Comparison of ENCODE assay signal across 21 cellular contexts in the genomic region with DNA sequence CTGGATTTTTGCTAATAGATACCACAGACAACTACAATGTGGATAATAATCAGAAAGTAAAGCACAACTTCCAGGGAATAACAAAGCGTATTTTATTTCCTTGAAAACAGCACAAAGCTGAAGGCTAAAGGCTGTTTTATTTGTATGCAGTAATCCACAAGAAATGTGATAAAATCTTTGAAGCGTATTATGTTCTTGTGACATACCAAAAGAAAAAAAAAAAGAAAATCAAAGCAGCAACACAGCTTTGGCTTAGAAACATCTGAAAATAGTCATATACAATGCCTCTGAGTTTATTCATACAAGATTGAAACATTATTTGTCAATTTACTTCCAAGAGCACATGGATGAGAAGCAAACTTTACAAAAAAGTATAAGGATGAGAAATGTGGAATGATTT.
DNase-seq lines count a peak whose midpoint lies in the region; ATAC-seq, FAIRE-seq and TF ChIP-seq lines count a peak whose summit lies in the region.
"Had no signal": no experiment of that assay in that cellular context is flagged by ENCODE, and none has a peak within 500 bp of the region (broad histone marks: within the 10 kb centered on the region; RNA-seq: fewer than 3 reads in every experiment).

No MANE protein-coding gene starts in this region.

- TF ChIP-seq CTCF in SK-N-SH (IDR thresholded peaks at IDR 0.05) (no peak), endothelial cell of umbilical vein (IDR thresholded peaks at IDR 0.05; ENCODE audit: extremely low read depth in 1 of 2, insufficient read depth in 1 of 2, low read depth in 1 of 2, low read length in 2 of 2) (no peak), endodermal cell (conservative IDR thresholded peaks at IDR 0.05) (no peak)

- H3K4me3 ChIP-seq in SK-N-SH (ENCODE audit: low read depth in 2 of 2, low read length in 1 of 2), result no peak overlapping the region
- H3K4me3 ChIP-seq in endothelial cell of umbilical vein (replicated peaks in 1 of 3; ENCODE audit: insufficient read depth in 1 of 3, low read depth in 1 of 3, low read length in 3 of 3), result no peak overlapping the region
- H3K4me3 ChIP-seq in neuron (ENCODE audit: low read length), result no peak overlapping the region
- H3K4me3 ChIP-seq in endodermal cell (ENCODE audit: low read length), result no peak overlapping the region

- TF ChIP-seq EP300 in SK-N-SH (IDR thresholded peaks at IDR 0.05; ENCODE audit: borderline replicate concordance in 1 of 2, low read depth in 1 of 2, low read length in 1 of 2), result no peak

- H3K9me3 ChIP-seq in SK-N-SH (no peaks in the 10 kb centered on the region), endothelial cell of umbilical vein (replicated peaks; ENCODE audit: control insufficient read depth, insufficient read depth, low read length) (no peaks in the 10 kb centered on the region), neuron (ENCODE audit: low read length) (no peaks in the 10 kb centered on the region), endodermal cell (ENCODE audit: control insufficient read depth, low read length) (no peaks in the 10 kb centered on the region)

- peak overlapping the region; percentile 36 to 97; a peak in 3 of 4 replicates for H3K27ac ChIP-seq in SK-N-SH (ENCODE audit: low read depth in 2 of 2, low read length in 1 of 2)
- no peak overlapping the region for H3K27ac ChIP-seq in endothelial cell of umbilical vein (ENCODE audit: insufficient read depth, low read depth, low read length)
- no peak overlapping the region for H3K27ac ChIP-seq in endodermal cell (ENCODE audit: low read depth, low read length)

- no peak overlapping the region for H3K4me3 Mint-ChIP-seq in endodermal cell
- H3K4me3 Mint-ChIP-seq: HFFc6 had no signal

- H3K36me3 ChIP-seq in SK-N-SH (replicated peaks in 1 of 2; ENCODE audit: control insufficient read depth in 1 of 2, insufficient read depth in 2 of 2, low read length in 1 of 2) (no peaks in the 10 kb centered on the region), endothelial cell of umbilical vein (ENCODE audit: control insufficient read depth in 2 of 2, extremely low read depth in 1 of 2, insufficient read depth in 2 of 2, low read length in 2 of 2) (no peaks in the 10 kb centered on the region), neuron (ENCODE audit: insufficient read depth, low read length) (no peaks in the 10 kb centered on the region), endodermal cell (ENCODE audit: control insufficient read depth, insufficient read depth, low read length) (no peaks in the 10 kb centered on the region)

- H3K27me3 Mint-ChIP-seq in endodermal cell (ENCODE audit: insufficient read depth), result no peaks in the 10 kb centered on the region

- DNase-seq in SK-N-SH, result no peak
- DNase-seq in endothelial cell of umbilical vein (ENCODE audit: low read depth, low spot score), result no peak
- DNase-seq in activated CD4-positive, alpha-beta T cell treated with anti-CD3 and anti-CD28 coated beads, Interleukin-2, amount 50 U/mL, for 48 hours, result no peak
- no peak for DNase-seq in endodermal cell
- DNase-seq: ACHN, COR-L47, DMS 273 treated with DMSO at 0.1 percent for 48 hours, DND-41, H7, HFFc6, MM.1S, NCI-H1092, NCI-H1436 treated with DMSO at 0.1 percent for 48 hours, NCI-H2029, NCI-H345, NCI-H524 treated with DMSO at 0.1 percent for 48 hours, PC-3 had no signal

- CTCF ChIA-PET in SK-N-SH (lab: Yijun Ruan, JAX), result interaction anchor here (0.9 kb wide), 1 partner anchor 93 kb away, joined by 4 read pairs; no protein-coding TSS in a partner anchor
- CTCF ChIA-PET in endothelial cell of umbilical vein (lab: Charles Lee), result interaction anchor here (1.1 kb wide), 1 partner anchor 64 kb away, joined by 3 read pairs; no protein-coding TSS in a partner anchor

- no peaks in the 10 kb centered on the region for H4K20me1 ChIP-seq in SK-N-SH (ENCODE audit: insufficient read depth)
- no peaks in the 10 kb centered on the region for H4K20me1 ChIP-seq in endothelial cell of umbilical vein (replicated peaks; ENCODE audit: control insufficient read depth, extremely low read depth, insufficient read depth, low read length)

- FAIRE-seq in endothelial cell of umbilical vein (lab: Jason Lieb, UNC), result peak; percentile 31
- FAIRE-seq: HTR-8/SVneo had no signal

- dilution Hi-C loops in endothelial cell of umbilical vein (cut with MboI; ENCODE audit: extremely low pct_ligation_motif_present, low sequenced_read_pairs), result no loop called here

- H3K27me3 ChIP-seq in SK-N-SH (ENCODE audit: insufficient read depth) (no peaks in the 10 kb centered on the region), endothelial cell of umbilical vein (ENCODE audit: control insufficient read depth in 2 of 2, insufficient read depth in 2 of 2, low read length in 2 of 2) (no peaks in the 10 kb centered on the region), neuron (ENCODE audit: insufficient read depth, low read length) (no peaks in the 10 kb centered on the region), endodermal cell (ENCODE audit: control insufficient read depth, insufficient read depth, low read length, poor library complexity, severe bottlenecking) (no peaks in the 10 kb centered on the region)

- no peaks in the 10 kb centered on the region for H3K36me3 Mint-ChIP-seq in endodermal cell (ENCODE audit: low read depth)

- H3F3A ChIP-seq in SK-N-SH (replicated peaks; ENCODE audit: insufficient read depth), result peaks cover 10% of the 10 kb centered on the region

- peaks cover 15% of the 10 kb centered on the region for H3K9me3 Mint-ChIP-seq in endodermal cell

- no peak for TF ChIP-seq RAD21 in SK-N-SH (IDR thresholded peaks at IDR 0.05; ENCODE audit: low read length)

- peak overlapping the region; percentile 32; the same call in 1 of the 2 replicates for H3K4me2 ChIP-seq in SK-N-SH
- H3K4me2 ChIP-seq in endothelial cell of umbilical vein (ENCODE audit: insufficient read depth, low read length), result no peak overlapping the region

- H3K27ac Mint-ChIP-seq in endodermal cell, result no peak overlapping the region
- H3K27ac Mint-ChIP-seq: HFFc6 had no signal

- BruUV-seq in endothelial cell of umbilical vein (replicated peaks; lab: Mats Ljungman, UMichigan), result no TSS peak

- H3K4me1 ChIP-seq in SK-N-SH (ENCODE audit: control insufficient read depth in 1 of 2, insufficient read depth in 2 of 2, low read depth in 1 of 2, low read length in 1 of 2) (peaks cover 8 to 14% of the 10 kb centered on the region in 2 experiments; a peak in 3 of 4 replicates), endothelial cell of umbilical vein (ENCODE audit: control insufficient read depth, extremely low read depth, insufficient read depth, low read length) (no peaks in the 10 kb centered on the region), neuron (ENCODE audit: insufficient read depth, low read length) (no peaks in the 10 kb centered on the region), endodermal cell (ENCODE audit: control insufficient read depth, insufficient read depth, low read length) (no peaks in the 10 kb centered on the region)

- H3K9me2 ChIP-seq in SK-N-SH, result no peaks in the 10 kb centered on the region

- no peaks in the 10 kb centered on the region for H3K4me1 Mint-ChIP-seq in endodermal cell

- H3K9ac ChIP-seq in SK-N-SH (no peak overlapping the region), endothelial cell of umbilical vein (replicated peaks; ENCODE audit: extremely low read depth, insufficient read depth, low read length) (no peak overlapping the region), endodermal cell (ENCODE audit: extremely low read depth, low read length, poor library complexity, severe bottlenecking) (no peak overlapping the region)

- no peak for ATAC-seq in GM19395 (IDR thresholded peaks at IDR 0.05; ENCODE audit: unreplicated experiment)
- ATAC-seq in HG03460 (IDR thresholded peaks at IDR 0.05; ENCODE audit: unreplicated experiment), result no peak
- ATAC-seq: PC-3 had no signal

- intact Hi-C loops in endothelial cell of umbilical vein (cut with micrococcal nuclease), result no loop called here

- POLR2A ChIA-PET in SK-N-SH (lab: Yijun Ruan, JAX), result no interaction called here
- POLR2A ChIA-PET in endothelial cell of umbilical vein (lab: Charles Lee), result no interaction called here

- WGBS in SK-N-SH (ENCODE audit: low lambda C conversion rate), result 48% methylated on average over 2 of the region's 2 CpGs
- 97 to 100% methylated on average over 1 to 2 of the region's 2 CpGs for WGBS in endodermal cell (ENCODE audit: insufficient coverage in 1 of 2, insufficient read length in 1 of 2), 2 experiments

- no peaks in the 10 kb centered on the region for H3K9me1 ChIP-seq in endothelial cell of umbilical vein (replicated peaks; ENCODE audit: control insufficient read depth, extremely low read depth, insufficient read depth, low read length)

- no peaks in the 10 kb centered on the region for H3K79me2 ChIP-seq in SK-N-SH (ENCODE audit: insufficient read depth)
- H3K79me2 ChIP-seq in endothelial cell of umbilical vein (ENCODE audit: control insufficient read depth, insufficient read depth, low read length), result no peaks in the 10 kb centered on the region

- TF ChIP-seq POLR2A in endothelial cell of umbilical vein (IDR thresholded peaks at IDR 0.05; ENCODE audit: low read depth, low read length), result no peak

- H2AFZ ChIP-seq in SK-N-SH (ENCODE audit: low read depth) (no peak overlapping the region; the same call in 1 of the 2 replicates), endothelial cell of umbilical vein (ENCODE audit: low read depth, low read length) (no peak overlapping the region), neuron (ENCODE audit: low read depth, low read length) (peak overlapping the region; percentile 35)

TF ChIP-seq in SK-N-SH, 30 proteins besides CTCF, POLR2A, EP300 and RAD21:
- no peak for TF ChIP-seq YY1 (IDR thresholded peaks at IDR 0.05; ENCODE audit: low read depth)

TF ChIP-seq in endothelial cell of umbilical vein, 7 proteins besides CTCF, POLR2A, EP300 and RAD21:
- TF ChIP-seq EZH2 (IDR thresholded peaks at IDR 0.05; ENCODE audit: borderline replicate concordance, low read depth, low read length, severe bottlenecking) (no peak), FOS (IDR thresholded peaks at IDR 0.05; ENCODE audit: borderline replicate concordance, insufficient read depth, low read length) (no peak), MYC (IDR thresholded peaks at IDR 0.05; ENCODE audit: low read depth, low read length) (no peak), GATA2 (IDR thresholded peaks at IDR 0.05; ENCODE audit: insufficient read depth, insufficient read length, low read depth, low read length) (no peak), JUN (IDR thresholded peaks at IDR 0.05; ENCODE audit: borderline replicate concordance, insufficient read depth, insufficient read length, low read depth) (no peak), POLR2AphosphoS5 (IDR thresholded peaks at IDR 0.05; ENCODE audit: insufficient read depth, low read depth, low read length) (no peak)
- TF ChIP-seq, protein P1, sequence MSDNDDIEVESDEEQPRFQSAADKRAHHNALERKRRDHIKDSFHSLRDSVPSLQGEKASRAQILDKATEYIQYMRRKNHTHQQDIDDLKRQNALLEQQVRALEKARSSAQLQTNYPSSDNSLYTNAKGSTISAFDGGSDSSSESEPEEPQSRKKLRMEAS (IDR thresholded peaks at IDR 0.05; ENCODE audit: insufficient read depth, insufficient read length), result no peak
TF ChIP-seq in endothelial cell of umbilical vein: peak in this region for 0.

Comparison
In these comparisons a context has a peak if more than half of its experiments do, and no peak if none do; other contexts are left out.
1. H3K27ac ChIP-seq: peak in SK-N-SH (2 of 2); none in endothelial cell of umbilical vein (single experiment) and endodermal cell (single experiment).